Comparison of ENCODE assay signal across 1 cellular context in the genomic region with DNA sequence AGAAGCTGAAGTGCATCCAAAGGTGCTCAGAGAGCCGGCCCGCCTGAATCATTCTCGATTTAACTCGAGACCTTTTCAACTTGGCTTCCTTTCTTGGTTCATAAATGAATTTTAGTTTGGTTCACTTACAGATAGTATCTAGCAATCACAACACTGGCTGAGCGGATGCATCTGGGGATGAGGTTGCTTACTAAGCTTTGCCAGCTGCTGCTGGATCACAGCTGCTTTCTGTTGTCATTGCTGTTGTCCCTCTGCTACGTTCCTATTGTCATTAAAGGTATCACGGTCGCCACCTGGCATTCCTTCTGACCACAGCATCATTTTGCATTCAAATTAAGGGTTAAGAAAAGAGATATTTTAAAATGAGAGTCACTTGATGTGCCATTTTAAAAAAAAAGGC.
TF ChIP-seq lines count a peak whose summit lies in the region.

No MANE protein-coding gene starts in this region.

TF ChIP-seq in GM12878, 131 proteins besides CTCF, POLR2A, EP300 and RAD21 (continued from another document):
- TF ChIP-seq RUNX3 (IDR thresholded peaks at IDR 0.05; ENCODE audit: low read length) (no peak), ZNF207 (IDR thresholded peaks at IDR 0.05; ENCODE audit: borderline replicate concordance) (no peak), CEBPB (IDR thresholded peaks at IDR 0.05; ENCODE audit: borderline replicate concordance in 1 of 2, low read depth in 2 of 2, low read length in 2 of 2) (no peak), JUND (IDR thresholded peaks at IDR 0.05; ENCODE audit: low read depth, low read length) (no peak), DPF2 (IDR thresholded peaks at IDR 0.05) (no peak), TAF1 (IDR thresholded peaks at IDR 0.05; ENCODE audit: borderline replicate concordance, low read depth, low read length) (no peak), CHD4 (IDR thresholded peaks at IDR 0.05) (no peak), BACH1 (IDR thresholded peaks at IDR 0.05; ENCODE audit: borderline replicate concordance) (no peak), BCL11A (IDR thresholded peaks at IDR 0.05; ENCODE audit: low read depth, low read length) (no peak), POU2F2 (IDR thresholded peaks at IDR 0.05; ENCODE audit: borderline replicate concordance, low read depth, low read length) (no peak), TBL1XR1 (IDR thresholded peaks at IDR 0.05; ENCODE audit: low read depth, low read length) (no peak), SIX5 (IDR thresholded peaks at IDR 0.05; ENCODE audit: low read depth, low read length, severe bottlenecking) (no peak), BRCA1 (IDR thresholded peaks at IDR 0.05; ENCODE audit: low read depth, low read length) (no peak), RB1 (IDR thresholded peaks at IDR 0.05; ENCODE audit: borderline replicate concordance) (no peak)
